In genomic region chr15:68056097-68056865, GRCh38 we compare ENCODE assay signal across 8 cellular contexts. TPM values are rescaled to one million over a fixed set of nuclear protein-coding genes. Genes with fewer than 3 reads are reported as not detected.
DNase-seq lines count a peak whose midpoint lies in the region; TF ChIP-seq lines count a peak whose summit lies in the region.

No MANE protein-coding gene starts in this region.

- H3K36me3 ChIP-seq in BJ (ENCODE audit: control insufficient read depth, insufficient read depth, low read length) (no peaks in the 10 kb centered on the region; the same call in 1 of the 2 replicates), Karpas-422 (ENCODE audit: insufficient read depth, low read length) (no peaks in the 10 kb centered on the region)

- DNase-seq in BJ (ENCODE audit: low read depth) (no peak), Karpas-422 (peak; percentile 61), chondrocyte (ENCODE audit: low spot score) (no peak), putamen (ENCODE audit: low spot score) (no peak), iPS-NIHi11 (ENCODE audit: low spot score) (no peak), NOMO-1 treated with dmso at 0.1 percent for 144 hours (lab: John Stamatoyannopoulos, UW; ENCODE audit: unreplicated experiment) (no peak)
- DNase-seq in activated effector memory CD4-positive, alpha-beta T cell treated with Interleukin-2 at 50 U/mL for 16 hours, result no peak

- CTCF ChIA-PET in BJ (lab: Yijun Ruan, JAX), result interaction anchor here (0.6 to 2.4 kb wide), 4 partner anchors 98 to 784 kb away, joined by 3 to 14 read pairs (median 3); no protein-coding TSS in a partner anchor

- peak overlapping the region; percentile 96 for H3K27ac Mint-ChIP-seq in chondrocyte (ENCODE audit: unreplicated experiment)
- peak overlapping the region; percentile 82 to 92 (median 92) for H3K27ac Mint-ChIP-seq in nephron

- no peaks in the 10 kb centered on the region for H3K9me2 ChIP-seq in Karpas-422 (replicated peaks; ENCODE audit: insufficient read depth, low read length)

- TF ChIP-seq CTCF in BJ (IDR thresholded peaks at IDR 0.05; ENCODE audit: insufficient read depth, low read depth, low read length) (no peak), chondrocyte (IDR thresholded peaks at IDR 0.05) (no peak), nephron (IDR thresholded peaks at IDR 0.05; ENCODE audit: unreplicated experiment in 3 of 3) (no peak)

- H3K4me1 ChIP-seq in Karpas-422 (ENCODE audit: low read length), result peaks cover 36% of the 10 kb centered on the region

- H3K4me3 ChIP-seq in BJ (ENCODE audit: low read depth, low read length) (peak overlapping the region; percentile 72), Karpas-422 (ENCODE audit: low read length) (peak overlapping the region; percentile 95)

- peak overlapping the region; percentile 82 for H3K27ac ChIP-seq in Karpas-422 (ENCODE audit: low read length)

- peaks cover 44% of the 10 kb centered on the region for H4K20me1 ChIP-seq in Karpas-422 (ENCODE audit: insufficient read depth, low read depth, low read length)

- POLR2A ChIA-PET in BJ (lab: Charles Lee), result no interaction called here

- H3K4me3 Mint-ChIP-seq in chondrocyte (ENCODE audit: unreplicated experiment), result peak overlapping the region; percentile 87
- H3K4me3 Mint-ChIP-seq in nephron, result peak overlapping the region; percentile 89 to 98 (median 93)

- no peaks in the 10 kb centered on the region for H3K9me3 Mint-ChIP-seq in chondrocyte (ENCODE audit: low read depth)
- H3K9me3 Mint-ChIP-seq in nephron, result no peaks in the 10 kb centered on the region

- H3K27me3 ChIP-seq in BJ (ENCODE audit: control insufficient read depth, insufficient read depth, low read length) (no peaks in the 10 kb centered on the region), Karpas-422 (ENCODE audit: low read length) (no peaks in the 10 kb centered on the region)

- H3K4me1 Mint-ChIP-seq in chondrocyte (ENCODE audit: low read depth), result peaks cover 38% of the 10 kb centered on the region
- peaks cover 33% of the 10 kb centered on the region for H3K4me1 Mint-ChIP-seq in nephron

- peak overlapping the region; percentile 88 for H3K4me2 ChIP-seq in Karpas-422 (ENCODE audit: low read depth, low read length, poor library complexity, severe bottlenecking)

- peaks cover 71% of the 10 kb centered on the region for H3K79me2 ChIP-seq in Karpas-422 (ENCODE audit: low read length)

- H3K9ac ChIP-seq in Karpas-422 (ENCODE audit: low read length), result peak overlapping the region; percentile 61

- H3K27me3 Mint-ChIP-seq in chondrocyte (ENCODE audit: low read depth), result no peaks in the 10 kb centered on the region
- H3K27me3 Mint-ChIP-seq in nephron (ENCODE audit: low read depth), result no peaks in the 10 kb centered on the region

- H2AFZ ChIP-seq in Karpas-422 (ENCODE audit: low read length), result no peak overlapping the region

- no peaks in the 10 kb centered on the region for H3K9me3 ChIP-seq in Karpas-422 (ENCODE audit: low read length)

- H3K36me3 Mint-ChIP-seq in chondrocyte (ENCODE audit: low read depth) (no peaks in the 10 kb centered on the region), nephron (ENCODE audit: low read depth) (peaks cover 11% of the 10 kb centered on the region)

RNA-seq across cellular contexts. Expression of gene PIAS1, which starts 2.2 kb away (rescaled TPM):
- polyA plus RNA-seq in BJ (2011; rRNA removed), result 37.4 and 42.3 TPM in 2 replicates
- polyA minus RNA-seq in BJ (2011; rRNA and poly(A)+ RNA removed), result 51.2 and 60.8 TPM in 2 replicates
- total RNA-seq in Karpas-422 (2014; rRNA removed; shearing (Covaris generic); ENCODE audit: low replicate concordance), result 33.2 and 106 TPM in 2 replicates
- total RNA-seq in chondrocyte, result 30.8 to 39.1 TPM (median 32.6 TPM) in 3 replicates
